18 cellular contexts compared by ENCODE assay signal in genomic region chr10:86649471-86650150, GRCh38. TPM values are rescaled to one million over a fixed set of nuclear protein-coding genes. Genes with fewer than 3 reads are reported as not detected.
DNase-seq lines count a peak whose midpoint lies in the region; ATAC-seq and TF ChIP-seq lines count a peak whose summit lies in the region.
"Had no signal": no experiment of that assay in that cellular context is flagged by ENCODE, and none has a peak within 500 bp of the region (broad histone marks: within the 10 kb centered on the region; RNA-seq: fewer than 3 reads in every experiment).

No MANE protein-coding gene starts in this region.

- H4K20me1 ChIP-seq in H9 (ENCODE audit: control insufficient read depth, insufficient read depth, insufficient read length) (no peaks in the 10 kb centered on the region), SK-N-SH (ENCODE audit: insufficient read depth) (no peaks in the 10 kb centered on the region)

- DNase-seq in H9, result peak; percentile 25
- DNase-seq in SK-N-SH, result peak; percentile 44
- no peak for DNase-seq in left ventricle myocardium superior
- no peak for DNase-seq in sciatic nerve (ENCODE audit: low spot score)
- no peak for DNase-seq in activated CD4-positive, CD25-positive, alpha-beta regulatory T cell (lab: John Stamatoyannopoulos, UW)
- DNase-seq in NCI-H226, result no peak
- DNase-seq in tibial nerve (ENCODE audit: low spot score in 2 of 2), result no peak
- DNase-seq: activated CD8-positive, alpha-beta T cell treated with anti-CD3 and anti-CD28 coated beads, Interleukin-2, amount 10 ng/mL, durations not matched to agents 7 days and 5 days; effector CD4-positive, alpha-beta T cell; KBM-7; NCI-H1092; NCI-H2171 had no signal

- peaks cover 13 to 15% of the 10 kb centered on the region in 2 experiments for H3K4me1 Mint-ChIP-seq in H9
- H3K4me1 Mint-ChIP-seq: activated naive CD4-positive, alpha-beta T cell treated with anti-CD3 and anti-CD28 coated beads, Interleukin-2, amount 50 U/mL, for 24 hours; CD14-positive monocyte had no signal

- H3K9me3 ChIP-seq in H9 (ENCODE audit: control insufficient read depth, low read depth, low read length) (no peaks in the 10 kb centered on the region), SK-N-SH (no peaks in the 10 kb centered on the region), tibial nerve (no peaks in the 10 kb centered on the region)
- H3K9me3 ChIP-seq: ovary had no signal

- H3K36me3 ChIP-seq in SK-N-SH (replicated peaks in 1 of 2; ENCODE audit: control insufficient read depth in 1 of 2, insufficient read depth in 2 of 2, low read length in 1 of 2) (no peaks in the 10 kb centered on the region), tibial nerve (no peaks in the 10 kb centered on the region)
- H3K36me3 ChIP-seq: ovary had no signal

- no peaks in the 10 kb centered on the region for H3K27me3 ChIP-seq in H9 (ENCODE audit: insufficient read depth, low read length)
- H3K27me3 ChIP-seq in SK-N-SH (ENCODE audit: insufficient read depth), result no peaks in the 10 kb centered on the region
- no peaks in the 10 kb centered on the region for H3K27me3 ChIP-seq in tibial nerve
- H3K27me3 ChIP-seq: ovary had no signal

- H2BK20ac ChIP-seq in H9 (ENCODE audit: low read depth, low read length, poor library complexity, severe bottlenecking), result no peak overlapping the region

- H2BK5ac ChIP-seq in H9 (ENCODE audit: insufficient read length, low read length), result no peak overlapping the region

- no peak overlapping the region for H4K5ac ChIP-seq in H9 (ENCODE audit: insufficient read length, low read depth, low read length)

- H3K4me1 ChIP-seq in H9 (ENCODE audit: insufficient read depth, low read length) (no peaks in the 10 kb centered on the region), SK-N-SH (ENCODE audit: control insufficient read depth in 1 of 2, insufficient read depth in 2 of 2, low read depth in 1 of 2, low read length in 1 of 2) (peaks cover 11 to 25% of the 10 kb centered on the region in 2 experiments), tibial nerve (peaks cover 0 to 49% (median 5%) of the 10 kb centered on the region in 4 donors)

- peak overlapping the region; percentile 7 for H3K18ac ChIP-seq in H9 (ENCODE audit: insufficient read length, low read depth, low read length)

- H3K4me2 ChIP-seq in H9 (ENCODE audit: insufficient read depth, insufficient read length, low read length), result no peak overlapping the region
- peak overlapping the region; percentile 51 for H3K4me2 ChIP-seq in SK-N-SH

- no peak for TF ChIP-seq RAD21 in SK-N-SH (IDR thresholded peaks at IDR 0.05; ENCODE audit: low read length)

- no peak for TF ChIP-seq POLR2A in tibial nerve (IDR thresholded peaks at IDR 0.05)

- no peak overlapping the region for H3K4me3 Mint-ChIP-seq in H9
- H3K4me3 Mint-ChIP-seq: activated CD8-positive, alpha-beta T cell treated with anti-CD3 and anti-CD28 coated beads, Interleukin-2, amount 10 ng/mL, durations not matched to agents 7 days and 5 days; activated naive CD4-positive, alpha-beta T cell treated with anti-CD3 and anti-CD28 coated beads, Interleukin-2, amount 50 U/mL, for 24 hours; CD14-positive monocyte; mesothelial cell of epicardium had no signal

- H3K9ac ChIP-seq in H9 (ENCODE audit: extremely low read depth, insufficient read length, low read length), result no peak overlapping the region
- H3K9ac ChIP-seq in SK-N-SH, result no peak overlapping the region

- H3F3A ChIP-seq in SK-N-SH (replicated peaks; ENCODE audit: insufficient read depth), result peaks cover 11% of the 10 kb centered on the region

- H3K79me1 ChIP-seq in H9 (ENCODE audit: insufficient read depth, low read depth, low read length, poor library complexity, severe bottlenecking), result no peaks in the 10 kb centered on the region

- no peak overlapping the region for H3K56ac ChIP-seq in H9 (ENCODE audit: insufficient read length, low read depth, low read length)

- H3K9me3 Mint-ChIP-seq in H9, result no peaks in the 10 kb centered on the region
- H3K9me3 Mint-ChIP-seq: activated naive CD4-positive, alpha-beta T cell treated with anti-CD3 and anti-CD28 coated beads, Interleukin-2, amount 50 U/mL, for 24 hours; CD14-positive monocyte; mesothelial cell of epicardium had no signal

- H3K27ac ChIP-seq in H9 (ENCODE audit: insufficient read length, low read depth, low read length) (no peak overlapping the region), SK-N-SH (ENCODE audit: low read depth in 2 of 2, low read length in 1 of 2) (peak overlapping the region in 1 of 2 experiments; percentile 24; a peak in 2 of 4 replicates), tibial nerve (peak overlapping the region in 2 of 4 donors; percentile 34 to 60)
- H3K27ac ChIP-seq: ovary, SK-N-MC had no signal

- TF ChIP-seq CTCF in H9 (conservative IDR thresholded peaks at IDR 0.05) (no peak), SK-N-SH (IDR thresholded peaks at IDR 0.05) (no peak), tibial nerve (IDR thresholded peaks at IDR 0.05) (no peak)

- no peaks in the 10 kb centered on the region for H3K36me3 Mint-ChIP-seq in H9 (ENCODE audit: insufficient read depth in 1 of 3, low read depth in 3 of 3)
- H3K36me3 Mint-ChIP-seq: activated naive CD4-positive, alpha-beta T cell treated with anti-CD3 and anti-CD28 coated beads, Interleukin-2, amount 50 U/mL, for 24 hours; CD14-positive monocyte; mesothelial cell of epicardium had no signal

- CTCF ChIA-PET in SK-N-SH (lab: Yijun Ruan, JAX), result interaction anchor here (0.6 to 1.9 kb wide), 7 partner anchors 7 to 47 kb away, joined by 3 to 6 read pairs (median 3); no protein-coding TSS in a partner anchor

- H3K27ac Mint-ChIP-seq in H9, result no peak overlapping the region
- H3K27ac Mint-ChIP-seq: activated CD8-positive, alpha-beta T cell treated with anti-CD3 and anti-CD28 coated beads, Interleukin-2, amount 10 ng/mL, durations not matched to agents 7 days and 5 days; activated naive CD4-positive, alpha-beta T cell treated with anti-CD3 and anti-CD28 coated beads, Interleukin-2, amount 50 U/mL, for 24 hours; CD14-positive monocyte; mesothelial cell of epicardium had no signal

- H3T11ph ChIP-seq in H9 (ENCODE audit: low read length), result no peak overlapping the region

- H2AFZ ChIP-seq in H9 (ENCODE audit: low read length), result no peak overlapping the region
- H2AFZ ChIP-seq in SK-N-SH (ENCODE audit: low read depth), result no peak overlapping the region; the same call in 1 of the 2 replicates

- no peak overlapping the region for H3K23ac ChIP-seq in H9 (ENCODE audit: insufficient read length, low read depth, low read length)

- no peak for TF ChIP-seq EP300 in SK-N-SH (IDR thresholded peaks at IDR 0.05; ENCODE audit: borderline replicate concordance in 1 of 2, low read depth in 1 of 2, low read length in 1 of 2)
- TF ChIP-seq EP300 in tibial nerve (IDR thresholded peaks at IDR 0.05), result no peak

- WGBS in H9 (ENCODE audit: extremely low coverage, insufficient read length, low lambda C conversion rate), result no CpG with 5 or more reads among the region's 17 CpGs
- WGBS in SK-N-SH (ENCODE audit: low lambda C conversion rate), result 94% methylated on average over 13 of the region's 17 CpGs
- 66 to 70% methylated on average over 14 to 15 of the region's 17 CpGs for WGBS in tibial nerve, 2 donors

- H3K23me2 ChIP-seq in H9 (ENCODE audit: insufficient read length, low read depth, low read length, poor library complexity, severe bottlenecking), result no peaks in the 10 kb centered on the region

- no peak overlapping the region for H4K8ac ChIP-seq in H9 (replicated peaks; ENCODE audit: insufficient read length, low read depth, low read length)

- no peak overlapping the region; the same call in 1 of the 2 replicates for H3K14ac ChIP-seq in H9 (ENCODE audit: insufficient read depth, low read length)

- H2BK12ac ChIP-seq in H9 (ENCODE audit: insufficient read length, low read depth, low read length), result no peak overlapping the region

- H2AK5ac ChIP-seq in H9 (ENCODE audit: insufficient read length, low read length), result no peak overlapping the region

- H3K4ac ChIP-seq in H9 (ENCODE audit: low read depth, low read length), result no peak overlapping the region

- no peaks in the 10 kb centered on the region for H3K9me2 ChIP-seq in SK-N-SH

- intact Hi-C loops in left ventricle myocardium superior (cut with micrococcal nuclease) (no loop called here), sciatic nerve (cut with DNase I) (no loop called here)

- H3K27me3 Mint-ChIP-seq in H9 (ENCODE audit: low read depth), result no peaks in the 10 kb centered on the region
- H3K27me3 Mint-ChIP-seq: activated naive CD4-positive, alpha-beta T cell treated with anti-CD3 and anti-CD28 coated beads, Interleukin-2, amount 50 U/mL, for 24 hours had no signal

- no peak overlapping the region for H2BK120ac ChIP-seq in H9 (ENCODE audit: low read depth, low read length, poor library complexity, severe bottlenecking)

- no peak overlapping the region for H3K4me3 ChIP-seq in SK-N-SH (ENCODE audit: low read depth in 2 of 2, low read length in 1 of 2)
- no peak overlapping the region for H3K4me3 ChIP-seq in tibial nerve
- H3K4me3 ChIP-seq: ovary, SK-N-MC had no signal

- H3K79me2 ChIP-seq in H9 (ENCODE audit: insufficient read depth, low read length), result no peaks in the 10 kb centered on the region
- H3K79me2 ChIP-seq in SK-N-SH (ENCODE audit: insufficient read depth), result no peaks in the 10 kb centered on the region

- ATAC-seq in left ventricle myocardium superior (peak; percentile 4), sciatic nerve (peak; percentile 16), HG03469 (IDR thresholded peaks at IDR 0.05; ENCODE audit: unreplicated experiment) (no peak)
- ATAC-seq: activated CD8-positive, alpha-beta T cell treated with anti-CD3 and anti-CD28 coated beads, Interleukin-2, amount 10 ng/mL, durations not matched to agents 7 days and 5 days had no signal

- no peak overlapping the region for H2BK15ac ChIP-seq in H9 (ENCODE audit: low read depth, low read length)

- H4K91ac ChIP-seq in H9 (ENCODE audit: insufficient read length, low read depth, low read length), result no peak overlapping the region

- POLR2A ChIA-PET in SK-N-SH (lab: Yijun Ruan, JAX), result no interaction called here

TF ChIP-seq in SK-N-SH, 30 proteins besides CTCF, POLR2A, EP300 and RAD21:
- TF ChIP-seq GATA2 (CRISPR knock-in tag; IDR thresholded peaks at IDR 0.05) (no peak), TCF12 (IDR thresholded peaks at IDR 0.05) (no peak)

RNA-seq across cellular contexts. Expression of gene OPN4, which starts 4.7 kb away (rescaled TPM):
- total RNA-seq in H9 (2021) (not detected in 2 replicates), left ventricle myocardium superior (0.25 TPM), sciatic nerve (0.18 TPM), tibial nerve (under 1 TPM in 1 of 4 donors, not detected in 3; 0.59 TPM)
- polyA plus RNA-seq in SK-N-SH (2012; rRNA removed), result 0.03 TPM in 1 of 2 replicates, not detected in the other
- polyA plus RNA-seq in SK-N-SH (2012; cell fraction: cytosol; rRNA removed), result not detected in 2 replicates
- not detected in 2 replicates for polyA plus RNA-seq in SK-N-SH (2012; cell fraction: nucleus; rRNA removed)
- total RNA-seq: activated CD8-positive, alpha-beta T cell treated with anti-CD3 and anti-CD28 coated beads, Interleukin-2, amount 10 ng/mL, durations not matched to agents 7 days and 5 days; mesothelial cell of epicardium; ovary had no signal
- polyA plus RNA-seq: CD14-positive monocyte had no signal

RNA-seq across cellular contexts. Expression of gene LDB3, which starts 18.7 kb away (rescaled TPM):
- total RNA-seq in H9 (2021) (0.17 and 0.18 TPM in 2 replicates), left ventricle myocardium superior (1,459 TPM), sciatic nerve (4.9 TPM), tibial nerve (10 to 100 TPM in 1 of 4 donors, 1 to 10 TPM in 3; 5.4 to 18.6 (median 7.5) TPM)
- polyA plus RNA-seq in SK-N-SH (2012; rRNA removed), result 0.48 and 0.73 TPM in 2 replicates
- polyA plus RNA-seq in SK-N-SH (2012; cell fraction: cytosol; rRNA removed), result 0.26 and 0.38 TPM in 2 replicates
- 1.3 and 1.7 TPM in 2 replicates for polyA plus RNA-seq in SK-N-SH (2012; cell fraction: nucleus; rRNA removed)
- polyA plus RNA-seq: CD14-positive monocyte had no signal

Comparison
In these comparisons a context has a peak if more than half of its experiments do, and no peak if none do; other contexts are left out.
1. DNase-seq: peak in H9 (single experiment) and SK-N-SH (single experiment); none in left ventricle myocardium superior (single experiment), sciatic nerve (single experiment), activated CD4-positive, CD25-positive, alpha-beta regulatory T cell (0 of 4), NCI-H226 (single experiment) and tibial nerve (0 of 2).
2. RNA of gene LDB3, which starts 18.7 kb away (total RNA-seq): 1,459 TPM in left ventricle myocardium superior (single experiment); 5.4 to 18.6 TPM in tibial nerve, 4.9 TPM in sciatic nerve (single experiment) and 0.17 to 0.18 TPM in H9; every median in the first group is over 10 times any median in the second.